8 cellular contexts compared by ENCODE assay signal in the genomic region with DNA sequence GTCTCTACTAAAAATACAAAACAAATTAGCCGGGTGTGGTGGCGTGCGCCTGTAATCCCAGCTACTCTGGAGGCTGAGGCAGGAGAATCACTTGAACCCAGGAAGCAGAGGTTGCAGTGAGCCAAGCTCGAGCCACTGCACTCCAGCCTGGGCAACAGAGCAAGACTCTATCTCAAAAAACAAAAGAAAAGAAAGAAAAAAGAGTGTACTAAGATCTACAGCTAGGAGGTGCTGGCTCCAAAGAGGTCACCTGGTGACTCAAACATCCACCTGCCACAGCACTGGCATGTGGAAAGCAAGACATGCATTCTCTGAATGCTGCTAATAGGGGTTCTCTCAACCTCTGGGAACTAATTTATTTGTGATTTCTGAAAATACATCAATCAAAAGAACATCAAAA.
DNase-seq lines count a peak whose midpoint lies in the region; ATAC-seq, FAIRE-seq and TF ChIP-seq lines count a peak whose summit lies in the region.
"Not testable (repeated sequence)": the region's sequence is repeated elsewhere in the genome, so short reads cannot be mapped to it uniquely, and the experiment has no call there.

No MANE protein-coding gene starts in this region.

- dilution Hi-C loops in keratinocyte (cut with MboI; ENCODE audit: extremely low pct_ligation_motif_present, low sequenced_read_pairs), result not testable (repeated sequence)

- not testable (repeated sequence) for H4K20me1 ChIP-seq in MM.1S (ENCODE audit: insufficient read depth, low read length); keratinocyte (ENCODE audit: control insufficient read depth, extremely low read depth, insufficient read depth, low read length)

- not testable (repeated sequence) for H3F3A ChIP-seq in MM.1S (ENCODE audit: insufficient read depth, low read length)

- not testable (repeated sequence) for H3K4me2 ChIP-seq in MM.1S (ENCODE audit: low read depth, low read length); keratinocyte (ENCODE audit: control insufficient read depth, extremely low read depth, insufficient read depth, low read depth, low read length)

- not testable (repeated sequence) for H3K4me3 ChIP-seq in MM.1S (ENCODE audit: low read length); RWPE2 (ENCODE audit: severe bottlenecking); brain microvascular endothelial cell (ENCODE audit: low read depth, low read length); keratinocyte (ENCODE audit: control insufficient read depth in 2 of 3, extremely low read depth in 1 of 3, insufficient read depth in 2 of 3, low read depth in 1 of 3, low read length in 3 of 3); small intestine (ENCODE audit: low read depth in 1 of 2, low read length in 2 of 2)

- not testable (repeated sequence) for H3K36me3 Mint-ChIP-seq in HFFc6 (ENCODE audit: low read depth)

- DNase-seq in ACHN (peak; percentile 38), small intestine (peak; percentile 26)
- not testable (repeated sequence) for DNase-seq in GM13977 (ENCODE audit: low spot score); HFFc6; MM.1S; RWPE2 (ENCODE audit: low spot score); brain microvascular endothelial cell; keratinocyte (ENCODE audit: low read depth, low spot score)

- not testable (repeated sequence) for ATAC-seq in RWPE2 (ENCODE audit: low read depth)

- in situ Hi-C loops in ACHN (cut with HindIII; ENCODE audit: low pct_ligation_motif_present, low pct_unique_long_range_greater_than_20kb, low sequenced_read_pairs); GM13977 (cut with MboI; ENCODE audit: low pct_unique_long_range_greater_than_20kb, low sequenced_read_pairs, unreplicated experiment); brain microvascular endothelial cell (cut with HindIII; ENCODE audit: low pct_ligation_motif_present, low sequenced_read_pairs): not testable (repeated sequence)

- not testable (repeated sequence) for H3K9me2 ChIP-seq in MM.1S (replicated peaks; ENCODE audit: insufficient read depth, low read length)

- H3K36me3 ChIP-seq in MM.1S (replicated peaks; ENCODE audit: insufficient read depth, low read length); RWPE2 (ENCODE audit: low read depth); brain microvascular endothelial cell (replicated peaks); keratinocyte (ENCODE audit: control insufficient read depth in 2 of 2, extremely low read depth in 1 of 2, insufficient read depth in 2 of 2, low read length in 2 of 2); small intestine (ENCODE audit: control insufficient read depth in 2 of 2, insufficient read depth in 2 of 2, low read length in 2 of 2): not testable (repeated sequence)

- not testable (repeated sequence) for H3K79me2 ChIP-seq in MM.1S (ENCODE audit: low read length); keratinocyte (ENCODE audit: control insufficient read depth, insufficient read depth, low read length)

- peaks cover 27% of the 10 kb centered on the region for H3K4me1 Mint-ChIP-seq in HFFc6 (ENCODE audit: low read depth)

- not testable (repeated sequence) for H3K9ac ChIP-seq in MM.1S (ENCODE audit: low read length); keratinocyte (ENCODE audit: control insufficient read depth, extremely low read depth, insufficient read depth, low read length)

- H3K9me3 Mint-ChIP-seq in HFFc6, result not testable (repeated sequence)

- WGBS in small intestine, 3 donors, result 83 to 92% (median 89%) methylated on average over 4 of the region's 4 CpGs

- H2AFZ ChIP-seq in MM.1S (ENCODE audit: low read length); keratinocyte (ENCODE audit: control insufficient read depth, low read length): not testable (repeated sequence)

- TF ChIP-seq CTCF in GM13977 (IDR thresholded peaks at IDR 0.05; ENCODE audit: extremely low read depth, insufficient read depth, missing control alignments), result peak; percentile 32
- peak; percentile 38 for TF ChIP-seq CTCF in HFFc6 (IDR thresholded peaks at IDR 0.05)
- peak; percentile 26 for TF ChIP-seq CTCF in MM.1S (IDR thresholded peaks at IDR 0.05; ENCODE audit: low read length)
- TF ChIP-seq CTCF in RWPE2 (IDR thresholded peaks at IDR 0.05; ENCODE audit: poor library complexity, severe bottlenecking), result peak; percentile 4
- peak; percentile 34 for TF ChIP-seq CTCF in brain microvascular endothelial cell (IDR thresholded peaks at IDR 0.05; ENCODE audit: low read depth, low read length, missing control alignments)
- peak; percentile 30 to 55 (median 55) for TF ChIP-seq CTCF in keratinocyte (optimal IDR thresholded peaks at IDR 0.05 in 1 of 3, IDR thresholded peaks at IDR 0.05 in 1 of 3, conservative IDR thresholded peaks at IDR 0.05 in 1 of 3; ENCODE audit: extremely low read depth in 1 of 3, insufficient read depth in 2 of 3, low read length in 3 of 3)

- H3K9me1 ChIP-seq in keratinocyte (ENCODE audit: control insufficient read depth, extremely low read depth, insufficient read depth, low read length), result not testable (repeated sequence)

- not testable (repeated sequence) for H3K4me3 Mint-ChIP-seq in HFFc6

- not testable (repeated sequence) for FAIRE-seq in keratinocyte (lab: Jason Lieb, UNC); small intestine (lab: Jason Lieb, UNC)

- H3K27ac ChIP-seq in MM.1S (ENCODE audit: low read length); RWPE2 (ENCODE audit: poor library complexity, severe bottlenecking); brain microvascular endothelial cell; keratinocyte (ENCODE audit: control insufficient read depth, insufficient read depth, low read length); small intestine (ENCODE audit: low read depth in 1 of 2, low read length in 1 of 2): not testable (repeated sequence)

- not testable (repeated sequence) for H3K4me1 ChIP-seq in MM.1S (ENCODE audit: low read length); small intestine (ENCODE audit: control insufficient read depth in 2 of 2, insufficient read depth in 1 of 2, low read depth in 1 of 2, low read length in 1 of 2)
- peaks cover 27% of the 10 kb centered on the region for H3K4me1 ChIP-seq in RWPE2 (ENCODE audit: insufficient read depth, poor library complexity, severe bottlenecking)
- peaks cover 29% of the 10 kb centered on the region for H3K4me1 ChIP-seq in keratinocyte (ENCODE audit: control insufficient read depth, extremely low read depth, insufficient read depth, low read length)

- H3K9me3 ChIP-seq in MM.1S (replicated peaks; ENCODE audit: insufficient read depth, low read length); RWPE2 (ENCODE audit: severe bottlenecking); keratinocyte (ENCODE audit: control insufficient read depth, low read depth, low read length); small intestine (ENCODE audit: control insufficient read depth, low read depth): not testable (repeated sequence)

- not testable (repeated sequence) for H3K27me3 Mint-ChIP-seq in HFFc6 (ENCODE audit: insufficient read depth)

- not testable (repeated sequence) for H3K27ac Mint-ChIP-seq in HFFc6

- not testable (repeated sequence) for H3K27me3 ChIP-seq in MM.1S (replicated peaks; ENCODE audit: insufficient read depth, low read length); RWPE2 (ENCODE audit: insufficient read depth, poor library complexity, severe bottlenecking); brain microvascular endothelial cell (replicated peaks); keratinocyte (ENCODE audit: control insufficient read depth, extremely low read depth, insufficient read depth, low read length); small intestine (ENCODE audit: control insufficient read depth in 2 of 2, insufficient read depth in 2 of 2, low read length in 2 of 2)

Comparison
In these comparisons a context has a peak if more than half of its experiments do, and no peak if none do; other contexts are left out.
1. CTCF ChIP-seq: peak in every context shown above with its lines; median percentile 55 in keratinocyte; 38 in HFFc6; 34 in brain microvascular endothelial cell; 32 in GM13977; 26 in MM.1S; 4 in RWPE2.